In genomic region chr20:8404912-8405635, GRCh38 we compare ENCODE assay signal across 9 cellular contexts.
"Had no signal": no experiment of that assay in that cellular context is flagged by ENCODE, and none has a peak within 500 bp of the region (broad histone marks: within the 10 kb centered on the region; RNA-seq: fewer than 3 reads in every experiment).

No MANE protein-coding gene starts in this region.

- H3K27ac ChIP-seq: brain microvascular endothelial cell, skin epidermis, thyroid gland had no signal

- H3K9me3 ChIP-seq: thyroid gland had no signal

- H3K27me3 ChIP-seq: brain microvascular endothelial cell, thyroid gland had no signal

- DNase-seq: activated CD4-positive, alpha-beta memory T cell treated with anti-CD3 and anti-CD28 coated beads, Interleukin-2, amount 10 ng/mL, durations not matched to agents 7 days and 5 days; activated CD4-positive, alpha-beta T cell treated with anti-CD3 and anti-CD28 coated beads for 1 hour; activated gamma-delta T cell; activated T-cell treated with anti-CD3 and anti-CD28 coated beads, Interleukin-2, amount 50 U/mL, for 48 hours; brain microvascular endothelial cell; cerebellar nuclear complex; immature natural killer cell; thyroid gland had no signal

- H3K4me3 ChIP-seq: skin epidermis, thyroid gland had no signal

- H3K4me1 ChIP-seq: thyroid gland had no signal

- H3K36me3 ChIP-seq: brain microvascular endothelial cell, thyroid gland had no signal
